Comparison of ENCODE assay signal across 9 cellular contexts in the genomic region with DNA sequence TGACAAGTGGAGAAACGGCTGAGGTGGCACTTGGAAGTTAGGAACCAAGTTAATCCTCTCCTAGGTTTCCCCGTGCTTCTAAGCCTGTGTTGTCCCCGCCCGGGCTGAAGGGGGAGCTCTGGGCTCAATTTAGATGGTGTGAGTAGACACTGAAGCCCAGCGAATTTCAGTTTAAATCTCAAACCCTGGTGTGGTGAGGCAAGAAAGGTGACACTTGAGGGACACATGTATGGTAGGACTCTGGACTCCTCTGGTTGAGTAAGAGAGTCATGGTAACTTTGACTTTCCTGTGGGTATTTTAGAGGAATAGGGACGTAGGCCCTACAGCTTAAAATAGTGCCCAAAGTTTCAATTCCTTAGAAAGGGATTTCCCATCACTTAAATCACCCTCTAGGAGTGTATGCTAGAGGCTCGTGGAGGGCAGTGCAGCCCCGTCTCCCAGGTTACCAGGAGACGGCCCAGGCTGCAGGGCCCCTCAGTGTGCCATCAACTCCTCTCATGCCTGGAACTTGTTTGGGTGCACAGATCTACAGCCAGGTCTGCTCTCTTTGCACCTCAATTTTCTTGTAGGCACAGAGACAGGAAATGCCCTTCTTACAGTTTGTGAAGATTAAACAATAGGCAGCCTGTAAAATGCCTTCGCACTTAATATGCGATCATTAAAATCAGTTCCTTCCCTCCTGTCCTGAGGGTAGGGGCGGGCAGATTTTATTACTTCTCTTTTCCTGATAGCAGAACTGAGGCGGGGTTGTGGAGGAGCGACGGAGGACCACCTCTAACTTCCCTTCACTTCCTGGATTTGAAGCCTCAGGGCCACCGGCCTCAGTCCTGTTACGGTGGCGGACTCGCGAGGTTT. TPM values are rescaled to one million over a fixed set of nuclear protein-coding genes. Genes with fewer than 3 reads are reported as not detected.
A peak's percentile ranks its signal among the peaks of the same experiment; 100 is the strongest.
DNase-seq lines count a peak whose midpoint lies in the region; ATAC-seq and TF ChIP-seq lines count a peak whose summit lies in the region.
"Had no signal": no experiment of that assay in that cellular context is flagged by ENCODE, and none has a peak within 500 bp of the region (broad histone marks: within the 10 kb centered on the region; RNA-seq: fewer than 3 reads in every experiment).

No MANE protein-coding gene starts in this region.

- no peaks in the 10 kb centered on the region for H3F3A ChIP-seq in PC-9 (ENCODE audit: insufficient read depth, low read depth)

- no peaks in the 10 kb centered on the region for H3K9me3 Mint-ChIP-seq in central memory CD8-positive, alpha-beta T cell

- peak; percentile 69 for TF ChIP-seq CTCF in PC-9 (conservative IDR thresholded peaks at IDR 0.05)

- no TSS peak for BruUV-seq in PC-9 (replicated peaks; lab: Mats Ljungman, UMichigan)

- H3K27me3 Mint-ChIP-seq in central memory CD8-positive, alpha-beta T cell: peaks cover 71% of the 10 kb centered on the region

- H3K36me3 ChIP-seq in PC-9 (ENCODE audit: low read depth): no peaks in the 10 kb centered on the region
- H3K36me3 ChIP-seq in stomach smooth muscle (ENCODE audit: control insufficient read depth in 2 of 2, insufficient read depth in 2 of 2, low read length in 2 of 2): peaks cover 0 to 2% of the 10 kb centered on the region in 2 donors
- H3K36me3 ChIP-seq: neutrophil had no signal

- H2AFZ ChIP-seq in PC-9: no peak overlapping the region

- peaks cover 14% of the 10 kb centered on the region for H3K4me1 Mint-ChIP-seq in central memory CD8-positive, alpha-beta T cell

- H4K20me1 ChIP-seq in PC-9 (ENCODE audit: insufficient read depth): no peaks in the 10 kb centered on the region

- peak; percentile 71 for DNase-seq in activated CD4-positive, alpha-beta T cell treated with anti-CD3 and anti-CD28 coated beads for 48 hours
- DNase-seq in activated CD4-positive, alpha-beta T cell treated with anti-CD3 and anti-CD28 coated beads for 1 hour: no peak
- DNase-seq in PC-9 (peak in 1 of 2 experiments; percentile 17), left kidney (ENCODE audit: low read depth, low spot score) (peak; percentile 80)
- no peak for DNase-seq in central memory CD8-positive, alpha-beta T cell (ENCODE audit: low spot score in 2 of 2)

- H3K9me2 ChIP-seq in PC-9 (ENCODE audit: insufficient read depth): no peaks in the 10 kb centered on the region

- POLR2A ChIA-PET in PC-9 (lab: Charles Lee; ENCODE audit: unreplicated experiment): no interaction called here

- CTCF ChIA-PET in PC-9 (lab: Charles Lee): no interaction called here

- intact Hi-C loops in PC-9 (cut with micrococcal nuclease; ENCODE audit: unreplicated experiment): loop anchor here (10.0 kb wide), 1 partner anchor 649 kb away; no protein-coding TSS in a partner anchor

- no peak overlapping the region for H3K4me2 ChIP-seq in PC-9

- no peak overlapping the region for H3K4me3 Mint-ChIP-seq in central memory CD8-positive, alpha-beta T cell

- no peaks in the 10 kb centered on the region for H3K4me1 ChIP-seq in PC-9 (replicated peaks; ENCODE audit: insufficient read depth)
- H3K4me1 ChIP-seq in stomach smooth muscle (ENCODE audit: control insufficient read depth, insufficient read depth, low read length): peaks cover 60% of the 10 kb centered on the region

- H3K9ac ChIP-seq in stomach smooth muscle (ENCODE audit: low read length in 2 of 2): peak overlapping the region; percentile 44 to 55

- H3K27ac ChIP-seq in PC-9 (no peak overlapping the region), stomach smooth muscle (ENCODE audit: low read length) (peak overlapping the region; percentile 87)
- H3K27ac ChIP-seq: neutrophil had no signal

- H3K36me3 Mint-ChIP-seq in central memory CD8-positive, alpha-beta T cell (ENCODE audit: insufficient read depth): no peaks in the 10 kb centered on the region

- ATAC-seq in GM21515 (IDR thresholded peaks at IDR 0.05; ENCODE audit: unreplicated experiment): peak; percentile 82
- ATAC-seq in HG03571 (IDR thresholded peaks at IDR 0.05; ENCODE audit: unreplicated experiment): peak; percentile 60
- peak; percentile 29 for ATAC-seq in central memory CD8-positive, alpha-beta T cell (replicated peaks; ENCODE audit: extremely low read depth, poor library complexity, severe bottlenecking)

- H3K79me2 ChIP-seq in PC-9 (ENCODE audit: low read depth): no peaks in the 10 kb centered on the region

- H3K4me3 ChIP-seq in PC-9: no peak overlapping the region
- peak overlapping the region; percentile 65 to 79 for H3K4me3 ChIP-seq in stomach smooth muscle (ENCODE audit: low read length in 2 of 2)

- no peak overlapping the region for H3K27ac Mint-ChIP-seq in central memory CD8-positive, alpha-beta T cell (ENCODE audit: low read depth)

- H3K27me3 ChIP-seq in PC-9 (ENCODE audit: insufficient read depth, low read depth): no peaks in the 10 kb centered on the region
- H3K27me3 ChIP-seq in stomach smooth muscle (ENCODE audit: control insufficient read depth in 1 of 2, insufficient read depth in 2 of 2, low read length in 2 of 2): no peaks in the 10 kb centered on the region

- H3K9me3 ChIP-seq in PC-9 (ENCODE audit: insufficient read depth, low read depth) (no peaks in the 10 kb centered on the region), stomach smooth muscle (ENCODE audit: control insufficient read depth in 2 of 2, low read length in 2 of 2) (no peaks in the 10 kb centered on the region)
- H3K9me3 ChIP-seq: neutrophil had no signal

RNA-seq across cellular contexts. Expression of a gene that starts 23.9 kb away (rescaled TPM):
- not detected in 2 replicates for total RNA-seq in PC-9 (2021)

Comparison
In these comparisons a context has a peak if more than half of its experiments do, and no peak if none do; other contexts are left out.
1. DNase-seq: peak in activated CD4-positive, alpha-beta T cell treated with anti-CD3 and anti-CD28 coated beads for 48 hours (single experiment) and left kidney (single experiment); none in activated CD4-positive, alpha-beta T cell treated with anti-CD3 and anti-CD28 coated beads for 1 hour (single experiment) and central memory CD8-positive, alpha-beta T cell (0 of 2).
2. ATAC-seq: peak in every context shown above with its lines; median percentile 82 in GM21515; 60 in HG03571; 29 in central memory CD8-positive, alpha-beta T cell.